In the genomic region with DNA sequence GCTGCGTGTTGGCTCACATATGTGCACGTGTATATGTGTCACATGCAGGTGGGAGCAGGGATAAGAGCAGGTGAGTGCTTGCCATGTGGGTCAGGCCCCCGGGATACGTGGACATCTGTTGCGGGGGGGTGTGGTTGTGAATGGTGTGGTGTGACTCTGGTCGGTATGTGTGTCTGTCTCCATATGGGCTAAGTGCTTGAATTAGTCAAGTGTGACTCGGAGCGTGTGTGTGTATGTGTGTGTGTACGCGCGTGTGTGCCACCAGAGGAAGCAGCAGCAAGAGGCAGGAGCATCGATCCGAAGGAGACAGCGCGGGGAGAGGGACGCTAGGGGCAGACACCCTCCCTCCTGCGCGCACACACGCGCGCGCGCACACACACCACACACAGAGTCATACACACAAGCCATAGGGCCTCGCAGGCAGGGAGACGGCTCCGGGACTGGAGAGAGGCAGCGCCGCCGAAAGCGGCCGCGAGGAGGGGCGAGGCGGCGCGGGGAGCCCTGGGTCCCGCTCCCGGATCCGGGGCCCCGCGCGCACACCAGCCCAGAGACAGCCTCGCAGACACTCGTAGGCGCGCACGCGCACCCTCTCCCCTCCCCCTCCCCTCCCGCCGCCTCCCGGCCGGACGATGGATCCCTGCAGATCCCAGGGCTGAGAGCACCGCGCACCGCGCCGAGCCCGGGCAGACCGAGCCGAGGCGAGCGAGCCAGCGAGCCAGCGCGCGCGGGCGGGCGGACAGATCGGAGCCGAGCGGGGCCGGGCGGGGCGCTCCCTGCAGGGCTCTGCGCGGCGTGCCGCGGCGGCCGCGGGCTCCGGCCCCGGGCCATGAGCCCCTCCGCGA, we compare ENCODE assay signal across 8 cellular contexts. TPM values are rescaled to one million over a fixed set of nuclear protein-coding genes. Genes with fewer than 3 reads are reported as not detected.
DNase-seq lines count a peak whose midpoint lies in the region; ATAC-seq and TF ChIP-seq lines count a peak whose summit lies in the region.

Gene ASIC1, plus strand, starts transcription at position 597 of the 842 bp plus-strand sequence. CDS start 1,171 bp downstream, outside the sequence.

- no peak for ATAC-seq in HG03039 (IDR thresholded peaks at IDR 0.05; ENCODE audit: unreplicated experiment)

- H3K4me2 ChIP-seq in OCI-LY1 (ENCODE audit: low read length), result peak within 1 kb of the TSS; percentile 83

- no peak within 1 kb of the TSS for H2AFZ ChIP-seq in OCI-LY1 (ENCODE audit: low read length)

- intact Hi-C loops in activated naive CD4-positive, alpha-beta T cell treated with anti-CD3 and anti-CD28 coated beads for 36 hours (cut with micrococcal nuclease), result loop anchor here (1.0 to 5.0 kb wide), 6 partner anchors 13 to 280 kb away; partner anchors contain the start of gene RACGAP1
- intact Hi-C loops in testis (cut with DNase I; ENCODE audit: low total_unique reads), result loop anchor here (5.0 kb wide), 1 partner anchor 85 kb away; the partner anchor contains the start of gene AQP6

- peak within 1 kb of the TSS; percentile 65 for H3K4me3 ChIP-seq in OCI-LY1 (ENCODE audit: low read depth, low read length, poor library complexity, severe bottlenecking)
- H3K4me3 ChIP-seq in testis, result peak within 1 kb of the TSS; percentile 47 to 62

- H3K9me2 ChIP-seq in OCI-LY1 (ENCODE audit: low read depth, low read length), result no peaks in the 10 kb centered on the region

- H4K20me1 ChIP-seq in OCI-LY1 (ENCODE audit: insufficient read depth, low read length), result no peaks in the 10 kb centered on the region

- TF ChIP-seq POLR2A in testis (IDR thresholded peaks at IDR 0.05), result no peak

- DNase-seq in AML-193 (lab: John Stamatoyannopoulos, UW) (peak; percentile 11 to 37), HEK293T (ENCODE audit: extremely low spot score) (peak; percentile 75), foreskin melanocyte (peak; percentile 26), neural crest cell (ENCODE audit: low read depth, low spot score) (peak; percentile 68), testis (peak; percentile 79)
- DNase-seq in activated naive CD4-positive, alpha-beta T cell treated with anti-CD3 and anti-CD28 coated beads for 36 hours, result peak; percentile 63

- H3K27me3 Mint-ChIP-seq in activated naive CD4-positive, alpha-beta T cell treated with anti-CD3 and anti-CD28 coated beads for 36 hours (ENCODE audit: low read depth), result peaks cover 31% of the 10 kb centered on the region
- peaks cover 35% of the 10 kb centered on the region for H3K27me3 Mint-ChIP-seq in neural crest cell (ENCODE audit: low read depth)

- peaks cover 33% of the 10 kb centered on the region for H3K4me1 Mint-ChIP-seq in activated naive CD4-positive, alpha-beta T cell treated with anti-CD3 and anti-CD28 coated beads for 36 hours (ENCODE audit: low read depth)
- H3K4me1 Mint-ChIP-seq in neural crest cell, result peaks cover 16% of the 10 kb centered on the region

- H3K9me3 ChIP-seq in OCI-LY1 (ENCODE audit: low read length), result no peaks in the 10 kb centered on the region
- H3K9me3 ChIP-seq in testis, result no peaks in the 10 kb centered on the region

- POLR2A ChIA-PET in HEK293T (lab: Yijun Ruan, JAX), result no interaction called here

- H3K27ac Mint-ChIP-seq in activated naive CD4-positive, alpha-beta T cell treated with anti-CD3 and anti-CD28 coated beads for 36 hours, result no peak within 1 kb of the TSS
- no peak within 1 kb of the TSS for H3K27ac Mint-ChIP-seq in neural crest cell (ENCODE audit: unreplicated experiment)

- no peaks in the 10 kb centered on the region for H3K9me3 Mint-ChIP-seq in activated naive CD4-positive, alpha-beta T cell treated with anti-CD3 and anti-CD28 coated beads for 36 hours
- no peaks in the 10 kb centered on the region for H3K9me3 Mint-ChIP-seq in neural crest cell

- CTCF ChIA-PET in HEK293T (lab: Yijun Ruan, JAX), result interaction anchor here (0.6 to 4.7 kb wide), 7 partner anchors 18 to 192 kb away, joined by 3 to 31 read pairs (median 4); no protein-coding TSS in a partner anchor
- CTCF ChIA-PET in activated naive CD4-positive, alpha-beta T cell treated with anti-CD3 and anti-CD28 coated beads for 36 hours (lab: Charles Lee), result interaction anchor here (0.9 to 11.1 kb wide), 11 partner anchors 12 to 280 kb away, joined by 3 to 182 read pairs (median 9); partner anchors contain the start of gene COX14

- H3K27me3 ChIP-seq in OCI-LY1 (ENCODE audit: insufficient read depth, low read length) (peaks cover 6% of the 10 kb centered on the region), testis (no peaks in the 10 kb centered on the region)

- TF ChIP-seq CTCF in OCI-LY1 (IDR thresholded peaks at IDR 0.05; ENCODE audit: low read length) (no peak), neural crest cell (conservative IDR thresholded peaks at IDR 0.05) (peak; percentile 37), testis (IDR thresholded peaks at IDR 0.05) (no peak)

- WGBS in testis, 2 donors, result 1 to 5% methylated on average over 4 to 46 of the region's 88 CpGs

- H3K79me2 ChIP-seq in OCI-LY1 (ENCODE audit: insufficient read depth, low read length), result no peaks in the 10 kb centered on the region

- H3K4me1 ChIP-seq in OCI-LY1 (ENCODE audit: insufficient read depth, low read length, severe bottlenecking) (peaks cover 37% of the 10 kb centered on the region), testis (peaks cover 17% of the 10 kb centered on the region)

- H3K27ac ChIP-seq in OCI-LY1 (ENCODE audit: low read depth, low read length, poor library complexity, severe bottlenecking), result no peak within 1 kb of the TSS
- H3K27ac ChIP-seq in testis, result no peak within 1 kb of the TSS

- H3F3A ChIP-seq in OCI-LY1 (ENCODE audit: insufficient read depth, low read length), result no peaks in the 10 kb centered on the region

- H3K36me3 Mint-ChIP-seq in activated naive CD4-positive, alpha-beta T cell treated with anti-CD3 and anti-CD28 coated beads for 36 hours (ENCODE audit: low read depth), result no peaks in the 10 kb centered on the region
- no peaks in the 10 kb centered on the region for H3K36me3 Mint-ChIP-seq in neural crest cell (ENCODE audit: low read depth)

- H3K9ac ChIP-seq in OCI-LY1 (ENCODE audit: low read length), result peak within 1 kb of the TSS; percentile 52; the same call in 1 of the 2 replicates

- H3K4me3 Mint-ChIP-seq in activated naive CD4-positive, alpha-beta T cell treated with anti-CD3 and anti-CD28 coated beads for 36 hours, result peak within 1 kb of the TSS; percentile 84
- peak within 1 kb of the TSS; percentile 91 for H3K4me3 Mint-ChIP-seq in neural crest cell

- no peaks in the 10 kb centered on the region for H3K36me3 ChIP-seq in OCI-LY1 (ENCODE audit: insufficient read depth, low read length)
- no peaks in the 10 kb centered on the region for H3K36me3 ChIP-seq in testis (ENCODE audit: low read depth, missing control alignments)

TF ChIP-seq in HEK293T, 16 proteins besides CTCF, POLR2A, EP300 and RAD21:
- TF ChIP-seq CTBP1 (IDR thresholded peaks at IDR 0.05; ENCODE audit: borderline replicate concordance), result no peak
- no peak for TF ChIP-seq HDGF (IDR thresholded peaks at IDR 0.05; ENCODE audit: borderline replicate concordance)
- peak; percentile 58 for TF ChIP-seq L3MBTL2 (conservative IDR thresholded peaks at IDR 0.05)

RNA-seq across cellular contexts. Expression of gene ASIC1, which starts in this region (rescaled TPM):
- total RNA-seq in activated naive CD4-positive, alpha-beta T cell treated with anti-CD3 and anti-CD28 coated beads for 36 hours, result 1 to 10 TPM; 3.2 to 3.7 TPM
- 22.7 and 25.0 TPM in 2 replicates for total RNA-seq in neural crest cell
- total RNA-seq in testis, result 1 to 10 TPM; 1.9 to 3.5 TPM
- polyA plus RNA-seq in testis (ENCODE audit: insufficient read depth, low read depth, low replicate concordance), result 2.7 TPM

Comparison
In these comparisons a context has a peak if more than half of its experiments do, and no peak if none do; other contexts are left out.
1. DNase-seq: peak in every context shown above with its lines; median percentile 79 in testis; 75 in HEK293T; 68 in neural crest cell; 63 in activated naive CD4-positive, alpha-beta T cell treated with anti-CD3 and anti-CD28 coated beads for 36 hours; 26 in foreskin melanocyte; 24 in AML-193.